In genomic region chr4:153529646-153530045, GRCh38 we compare ENCODE assay signal across 12 cellular contexts.
DNase-seq lines count a peak whose midpoint lies in the region; ATAC-seq and TF ChIP-seq lines count a peak whose summit lies in the region.
"Had no signal": no experiment of that assay in that cellular context is flagged by ENCODE, and none has a peak within 500 bp of the region (broad histone marks: within the 10 kb centered on the region; RNA-seq: fewer than 3 reads in every experiment).

No MANE protein-coding gene starts in this region.

- WGBS in esophagus muscularis mucosa: 74% methylated on average over 3 of the region's 3 CpGs

- H3K9ac ChIP-seq in OCI-LY3 (ENCODE audit: low read length): no peak overlapping the region

- no peaks in the 10 kb centered on the region for H3K36me3 ChIP-seq in left ventricle myocardium inferior
- no peaks in the 10 kb centered on the region for H3K36me3 ChIP-seq in right atrium auricular region
- peaks cover 46% of the 10 kb centered on the region for H3K36me3 ChIP-seq in OCI-LY3 (replicated peaks; ENCODE audit: low read depth, low read length)
- H3K36me3 ChIP-seq in esophagus muscularis mucosa: no peaks in the 10 kb centered on the region
- no peaks in the 10 kb centered on the region for H3K36me3 ChIP-seq in tibial artery
- H3K36me3 ChIP-seq: SJSA1 had no signal

- H3K79me2 ChIP-seq in OCI-LY3 (ENCODE audit: low read length): peaks cover 100% of the 10 kb centered on the region

- peak overlapping the region; percentile 49; the same call in 1 of the 2 replicates for H3K4me2 ChIP-seq in OCI-LY3 (ENCODE audit: low read length)
- H3K4me2 ChIP-seq: GM23338 had no signal

- no peak for TF ChIP-seq POLR2A in esophagus muscularis mucosa (IDR thresholded peaks at IDR 0.05; ENCODE audit: low read depth)

- H3K27me3 ChIP-seq in left ventricle myocardium inferior (ENCODE audit: low read depth) (no peaks in the 10 kb centered on the region), right atrium auricular region (no peaks in the 10 kb centered on the region), OCI-LY3 (ENCODE audit: low read depth, low read length) (no peaks in the 10 kb centered on the region), esophagus muscularis mucosa (no peaks in the 10 kb centered on the region), tibial artery (no peaks in the 10 kb centered on the region)
- H3K27me3 ChIP-seq: SJSA1 had no signal

- no peak overlapping the region for H3K4me3 Mint-ChIP-seq in Calu3 (ENCODE audit: low read depth, unreplicated experiment)
- H3K4me3 Mint-ChIP-seq: GM23338 had no signal

- no peak for TF ChIP-seq CTCF in left ventricle myocardium inferior (IDR thresholded peaks at IDR 0.05; ENCODE audit: borderline replicate concordance)
- no peak for TF ChIP-seq CTCF in right atrium auricular region (IDR thresholded peaks at IDR 0.05)
- TF ChIP-seq CTCF in OCI-LY3 (IDR thresholded peaks at IDR 0.05; ENCODE audit: low read depth, low read length): no peak
- no peak for TF ChIP-seq CTCF in esophagus muscularis mucosa (IDR thresholded peaks at IDR 0.05)
- TF ChIP-seq CTCF in tibial artery (IDR thresholded peaks at IDR 0.05): no peak
- TF ChIP-seq CTCF in Calu3 (IDR thresholded peaks at IDR 0.05; ENCODE audit: unreplicated experiment): no peak

- H3K27ac Mint-ChIP-seq in Calu3 (ENCODE audit: unreplicated experiment): no peak overlapping the region

- H3K9me3 ChIP-seq in left ventricle myocardium inferior (replicated peaks) (no peaks in the 10 kb centered on the region), right atrium auricular region (no peaks in the 10 kb centered on the region), OCI-LY3 (ENCODE audit: insufficient read depth, low read length) (no peaks in the 10 kb centered on the region), esophagus muscularis mucosa (no peaks in the 10 kb centered on the region), tibial artery (no peaks in the 10 kb centered on the region)
- H3K9me3 ChIP-seq: Caco-2, SJSA1 had no signal

- intact Hi-C loops in left ventricle myocardium inferior (cut with micrococcal nuclease) (no loop called here), esophagus muscularis mucosa (cut with DNase I) (no loop called here), tibial artery (cut with DNase I; ENCODE audit: low total_unique reads) (no loop called here), head of caudate nucleus (cut with DNase I) (no loop called here), Calu3 (cut with micrococcal nuclease; ENCODE audit: unreplicated experiment) (no loop called here)

- no peaks in the 10 kb centered on the region for H3K9me3 Mint-ChIP-seq in Calu3 (ENCODE audit: low read depth, unreplicated experiment)
- H3K9me3 Mint-ChIP-seq: GM23338 had no signal

- CTCF ChIA-PET in Calu3 (lab: Charles Lee): no interaction called here

- H3K4me3 ChIP-seq in left ventricle myocardium inferior (no peak overlapping the region), right atrium auricular region (no peak overlapping the region), OCI-LY3 (ENCODE audit: low read length) (no peak overlapping the region), esophagus muscularis mucosa (no peak overlapping the region), tibial artery (no peak overlapping the region)
- H3K4me3 ChIP-seq: GM23338, SJSA1 had no signal

- H3K36me3 Mint-ChIP-seq in Calu3 (ENCODE audit: insufficient read depth, unreplicated experiment): no peaks in the 10 kb centered on the region

- H3K27ac ChIP-seq in left ventricle myocardium inferior (replicated peaks) (peak overlapping the region; percentile 72), right atrium auricular region (no peak overlapping the region), OCI-LY3 (ENCODE audit: low read length) (peak overlapping the region; percentile 42), esophagus muscularis mucosa (replicated peaks in 1 of 4) (peak overlapping the region in 1 of 4 donors; percentile 21), tibial artery (peak overlapping the region; percentile 48 to 52)
- H3K27ac ChIP-seq: SJSA1 had no signal

- no peaks in the 10 kb centered on the region for H3K4me1 Mint-ChIP-seq in Calu3 (ENCODE audit: low read depth, unreplicated experiment)

- peaks cover 97% of the 10 kb centered on the region for H4K20me1 ChIP-seq in OCI-LY3 (ENCODE audit: insufficient read depth, low read length)

- no peak overlapping the region for H2AFZ ChIP-seq in OCI-LY3 (ENCODE audit: low read depth, low read length)
- H2AFZ ChIP-seq: GM23338 had no signal

- DNase-seq in left ventricle myocardium inferior (no peak), right atrium auricular region (ENCODE audit: low spot score) (no peak), esophagus muscularis mucosa (ENCODE audit: extremely low spot score) (peak; percentile 7), tibial artery (no peak), head of caudate nucleus (no peak), Calu3 (no peak)
- DNase-seq: Caco-2, NCI-H187 treated with DMSO at 0.1 percent for 48 hours had no signal

- no peaks in the 10 kb centered on the region for H3K27me3 Mint-ChIP-seq in Calu3 (ENCODE audit: unreplicated experiment)

- ATAC-seq in GM21786 (IDR thresholded peaks at IDR 0.05; ENCODE audit: unreplicated experiment): no peak
- ATAC-seq: GM23338 had no signal

- H3K4me1 ChIP-seq in left ventricle myocardium inferior (peaks cover 57% of the 10 kb centered on the region), right atrium auricular region (peaks cover 0 to 29% of the 10 kb centered on the region in 2 donors), OCI-LY3 (ENCODE audit: low read length) (peaks cover 31% of the 10 kb centered on the region), esophagus muscularis mucosa (peaks cover 39 to 59% (median 47%) of the 10 kb centered on the region in 4 donors), tibial artery (peaks cover 0 to 79% (median 50%) of the 10 kb centered on the region in 4 donors)

- no TSS peak for BruUV-seq in Calu3 (replicated peaks; lab: Mats Ljungman, UMichigan)

- no peak for TF ChIP-seq EP300 in esophagus muscularis mucosa (IDR thresholded peaks at IDR 0.05)

Comparison
In these comparisons a context has a peak if more than half of its experiments do, and no peak if none do; other contexts are left out.
1. H3K27ac ChIP-seq: peak in left ventricle myocardium inferior (single experiment), OCI-LY3 (single experiment) and tibial artery (2 of 2); none in right atrium auricular region (0 of 2).